In genomic region chr9:97237311-97237786, GRCh38 we compare ENCODE assay signal across 9 cellular contexts.
A peak's percentile ranks its signal among the peaks of the same experiment; 100 is the strongest.
DNase-seq lines count a peak whose midpoint lies in the region; ATAC-seq and TF ChIP-seq lines count a peak whose summit lies in the region.
"Had no signal": no experiment of that assay in that cellular context is flagged by ENCODE, and none has a peak within 500 bp of the region (broad histone marks: within the 10 kb centered on the region; RNA-seq: fewer than 3 reads in every experiment).

No MANE protein-coding gene starts in this region.

- H3K36me3 ChIP-seq in hepatocyte (replicated peaks; ENCODE audit: insufficient read depth, low read depth) (no peaks in the 10 kb centered on the region), smooth muscle cell (ENCODE audit: low read depth) (no peaks in the 10 kb centered on the region)
- H3K36me3 ChIP-seq: adrenal gland had no signal

- H3K27ac Mint-ChIP-seq in T-helper 1 cell treated with Interleukin-12 subunit alpha and Interleukin-12 subunit beta and Interleukin-4 antibody, amounts not matched to agents 30 μg/mL and 1 μg/mL, for 36 hours = peak overlapping the region; percentile 59
- peak overlapping the region; percentile 98 for H3K27ac Mint-ChIP-seq in WTC11

- H3K4me3 ChIP-seq in hepatocyte (peak overlapping the region; percentile 53), smooth muscle cell (peak overlapping the region; percentile 76)

- no peaks in the 10 kb centered on the region for H3K36me3 Mint-ChIP-seq in T-helper 1 cell treated with Interleukin-12 subunit alpha and Interleukin-12 subunit beta and Interleukin-4 antibody, amounts not matched to agents 30 μg/mL and 1 μg/mL, for 36 hours (ENCODE audit: low read depth)
- peaks cover 25% of the 10 kb centered on the region for H3K36me3 Mint-ChIP-seq in WTC11

- H3K4me1 ChIP-seq in hepatocyte (ENCODE audit: insufficient read depth) (peaks cover 6% of the 10 kb centered on the region), smooth muscle cell (ENCODE audit: low read depth) (no peaks in the 10 kb centered on the region)

- H4K20me1 ChIP-seq in hepatocyte (ENCODE audit: insufficient read depth, poor library complexity, severe bottlenecking) (no peaks in the 10 kb centered on the region), smooth muscle cell (ENCODE audit: low read depth) (no peaks in the 10 kb centered on the region)

- H3K27me3 ChIP-seq in hepatocyte (no peaks in the 10 kb centered on the region), smooth muscle cell (ENCODE audit: low read depth) (no peaks in the 10 kb centered on the region)
- H3K27me3 ChIP-seq: adrenal gland had no signal

- DNase-seq in T-helper 1 cell = no peak
- peak; percentile 42 for DNase-seq in WTC11 (ENCODE audit: low spot score)
- peak; percentile 22 for DNase-seq in hepatocyte (ENCODE audit: low spot score)
- no peak for DNase-seq in smooth muscle cell (lab: John Stamatoyannopoulos, UW; ENCODE audit: unreplicated experiment)
- DNase-seq in OCI-M1 (lab: John Stamatoyannopoulos, UW) = no peak

- H3K4me2 ChIP-seq in hepatocyte (peak overlapping the region; percentile 80), smooth muscle cell (peak overlapping the region; percentile 94)

- no peak for TF ChIP-seq CTCF in WTC11 (IDR thresholded peaks at IDR 0.05)
- TF ChIP-seq CTCF in hepatocyte (IDR thresholded peaks at IDR 0.05; ENCODE audit: poor library complexity) = no peak
- TF ChIP-seq CTCF in smooth muscle cell (IDR thresholded peaks at IDR 0.05; ENCODE audit: borderline replicate concordance, insufficient read depth, poor library complexity, severe bottlenecking) = no peak

- peak; percentile 22 for ATAC-seq in WTC11
- no peak for ATAC-seq in HG02938 (IDR thresholded peaks at IDR 0.05; ENCODE audit: unreplicated experiment)
- no peak for ATAC-seq in HG03520 (IDR thresholded peaks at IDR 0.05; ENCODE audit: unreplicated experiment)

- WGBS in hepatocyte (ENCODE audit: low lambda C conversion rate, missing lambda C conversion rate) = 57% methylated on average over 18 of the region's 23 CpGs
- WGBS in smooth muscle cell (ENCODE audit: low lambda C conversion rate) = 46% methylated on average over 21 of the region's 23 CpGs

- H3K27me3 Mint-ChIP-seq in T-helper 1 cell treated with Interleukin-12 subunit alpha and Interleukin-12 subunit beta and Interleukin-4 antibody, amounts not matched to agents 30 μg/mL and 1 μg/mL, for 36 hours (ENCODE audit: low read depth) = peaks cover 16% of the 10 kb centered on the region
- no peaks in the 10 kb centered on the region for H3K27me3 Mint-ChIP-seq in WTC11 (ENCODE audit: low read depth)

- no peak overlapping the region for H3K9ac ChIP-seq in smooth muscle cell (ENCODE audit: low read depth)

- H2AFZ ChIP-seq in hepatocyte = peak overlapping the region; percentile 82
- peak overlapping the region; percentile 98 for H2AFZ ChIP-seq in smooth muscle cell (ENCODE audit: low read depth)

- H3K27ac ChIP-seq in hepatocyte = peak overlapping the region; percentile 87
- H3K27ac ChIP-seq in smooth muscle cell (ENCODE audit: low read depth) = no peak overlapping the region

- H3K4me3 Mint-ChIP-seq in T-helper 1 cell treated with Interleukin-12 subunit alpha and Interleukin-12 subunit beta and Interleukin-4 antibody, amounts not matched to agents 30 μg/mL and 1 μg/mL, for 36 hours = peak overlapping the region; percentile 61
- peak overlapping the region; percentile 94 for H3K4me3 Mint-ChIP-seq in WTC11

- H3K79me2 ChIP-seq in hepatocyte (peaks cover 30% of the 10 kb centered on the region), smooth muscle cell (ENCODE audit: low read depth) (no peaks in the 10 kb centered on the region)

- H3F3A ChIP-seq in smooth muscle cell (ENCODE audit: low read depth) = no peaks in the 10 kb centered on the region

- H3K9me3 ChIP-seq in hepatocyte (ENCODE audit: low read depth) = no peaks in the 10 kb centered on the region
- H3K9me3 ChIP-seq in smooth muscle cell (replicated peaks; ENCODE audit: low read depth) = no peaks in the 10 kb centered on the region
- H3K9me3 ChIP-seq: adrenal gland had no signal

- H3K9me2 ChIP-seq in hepatocyte (replicated peaks; ENCODE audit: insufficient read depth) = no peaks in the 10 kb centered on the region

- CTCF ChIA-PET in WTC11 (lab: Charles Lee) = interaction anchor here (0.6 to 1.4 kb wide), 7 partner anchors 10 to 175 kb away, joined by 3 to 4 read pairs (median 3); partner anchors contain the start of genes CCDC180 and TDRD7

- no peaks in the 10 kb centered on the region for H3K9me3 Mint-ChIP-seq in T-helper 1 cell treated with Interleukin-12 subunit alpha and Interleukin-12 subunit beta and Interleukin-4 antibody, amounts not matched to agents 30 μg/mL and 1 μg/mL, for 36 hours
- H3K9me3 Mint-ChIP-seq in WTC11 = peaks cover 22% of the 10 kb centered on the region

- H3K4me1 Mint-ChIP-seq in T-helper 1 cell treated with Interleukin-12 subunit alpha and Interleukin-12 subunit beta and Interleukin-4 antibody, amounts not matched to agents 30 μg/mL and 1 μg/mL, for 36 hours (ENCODE audit: low read depth) = peaks cover 18% of the 10 kb centered on the region
- peaks cover 26% of the 10 kb centered on the region for H3K4me1 Mint-ChIP-seq in WTC11

- POLR2A ChIA-PET in WTC11 (lab: Charles Lee) = interaction anchor here (0.6 to 2.7 kb wide), 6 partner anchors 16 to 383 kb away, joined by 3 to 56 read pairs (median 4); partner anchors contain the start of gene ZNF782

TF ChIP-seq in WTC11, 78 proteins besides CTCF, POLR2A, EP300 and RAD21 (continues in another document):
- TF ChIP-seq NFE2L1 (CRISPR knock-in tag; IDR thresholded peaks at IDR 0.05) (no peak), MYBL2 (CRISPR knock-in tag; IDR thresholded peaks at IDR 0.05) (no peak), ZNF263 (CRISPR knock-in tag; IDR thresholded peaks at IDR 0.05; ENCODE audit: low read depth) (no peak), ZNF396 (CRISPR knock-in tag; IDR thresholded peaks at IDR 0.05; ENCODE audit: borderline replicate concordance) (no peak), PRDM15 (CRISPR knock-in tag; IDR thresholded peaks at IDR 0.05) (no peak), ZNF512 (CRISPR knock-in tag; IDR thresholded peaks at IDR 0.05; ENCODE audit: borderline replicate concordance) (no peak), TEAD1 (CRISPR knock-in tag; IDR thresholded peaks at IDR 0.05) (no peak), ZBTB43 (CRISPR knock-in tag; IDR thresholded peaks at IDR 0.05) (no peak)

Comparison
In these comparisons a context has a peak if more than half of its experiments do, and no peak if none do; other contexts are left out.
1. DNase-seq: peak in WTC11 (single experiment) and hepatocyte (single experiment); none in T-helper 1 cell (0 of 5), smooth muscle cell (single experiment) and OCI-M1 (single experiment).